In genomic region chr12:21677204-21677603, GRCh38 we compare ENCODE assay signal across 15 cellular contexts. TPM values are rescaled to one million over a fixed set of nuclear protein-coding genes. Genes with fewer than 3 reads are reported as not detected.
A peak's percentile ranks its signal among the peaks of the same experiment; 100 is the strongest.
DNase-seq lines count a peak whose midpoint lies in the region; ATAC-seq and TF ChIP-seq lines count a peak whose summit lies in the region.
"Had no signal": no experiment of that assay in that cellular context is flagged by ENCODE, and none has a peak within 500 bp of the region (broad histone marks: within the 10 kb centered on the region; RNA-seq: fewer than 3 reads in every experiment).

No MANE protein-coding gene starts in this region.

- H3K4me3 Mint-ChIP-seq in activated T-cell treated with anti-CD3 and anti-CD28 coated beads, Interleukin-2, amount 50 U/mL, for 24 hours: peak overlapping the region; percentile 10
- peak overlapping the region; percentile 76 for H3K4me3 Mint-ChIP-seq in CD8-positive, alpha-beta T cell
- peak overlapping the region; percentile 65 for H3K4me3 Mint-ChIP-seq in activated naive CD8-positive, alpha-beta T cell treated with anti-CD3 and anti-CD28 coated beads for 36 hours
- H3K4me3 Mint-ChIP-seq in naive thymus-derived CD4-positive, alpha-beta T cell: peak overlapping the region in 9 of 10 donors; percentile 72 to 91 (median 87)

- H3K36me3 ChIP-seq in CD8-positive, alpha-beta T cell (ENCODE audit: insufficient read depth, low read length): no peaks in the 10 kb centered on the region
- H3K36me3 ChIP-seq in naive thymus-derived CD4-positive, alpha-beta T cell (ENCODE audit: control insufficient read depth in 2 of 3, insufficient read depth in 3 of 3, low read length in 3 of 3): no peaks in the 10 kb centered on the region

- POLR2A ChIA-PET in CD8-positive, alpha-beta T cell (lab: Charles Lee): interaction anchor here (1.4 to 5.8 kb wide), 3 partner anchors 16 to 28 kb away, joined by 4 to 75 read pairs (median 6); partner anchors contain the start of gene LDHB
- POLR2A ChIA-PET in naive thymus-derived CD4-positive, alpha-beta T cell (lab: Charles Lee): interaction anchor here (1.0 to 6.9 kb wide), 9 partner anchors 9 to 176 kb away, joined by 3 to 242 read pairs (median 8); partner anchors contain the start of genes GOLT1B, LDHB and RECQL

- intact Hi-C loops in CD8-positive, alpha-beta T cell (cut with DNase I, micrococcal nuclease): loop anchor here (1.0 to 5.0 kb wide), 3 partner anchors 20 to 175 kb away; partner anchors contain the start of genes GOLT1B (in 2 of the 2), RECQL (in 2 of the 2) and LDHB (in 1 of the 2)
- intact Hi-C loops in naive thymus-derived CD4-positive, alpha-beta T cell (cut with micrococcal nuclease): loop anchor here (1.0 to 5.0 kb wide), 7 partner anchors 9 to 430 kb away; partner anchors contain the start of genes LDHB (in 1 of the 2) and PYROXD1 (in 1 of the 2)

- peak overlapping the region; percentile 47 for H3K4me3 ChIP-seq in CD8-positive, alpha-beta T cell (ENCODE audit: low read depth, low read length)
- peak overlapping the region; percentile 47 for H3K4me3 ChIP-seq in naive thymus-derived CD4-positive, alpha-beta T cell (ENCODE audit: low read length)

- CTCF ChIA-PET in CD8-positive, alpha-beta T cell (lab: Charles Lee): interaction anchor here (0.6 to 9.1 kb wide), 6 partner anchors 19 to 188 kb away, joined by 3 to 138 read pairs (median 22); partner anchors contain the start of gene LDHB
- CTCF ChIA-PET in naive thymus-derived CD4-positive, alpha-beta T cell (lab: Charles Lee): interaction anchor here (0.6 to 8.1 kb wide), 9 partner anchors 13 to 138 kb away, joined by 3 to 68 read pairs (median 4); partner anchors contain the start of gene LDHB

- H3K9me3 ChIP-seq in CD8-positive, alpha-beta T cell (ENCODE audit: low read length): no peaks in the 10 kb centered on the region
- no peaks in the 10 kb centered on the region for H3K9me3 ChIP-seq in naive thymus-derived CD4-positive, alpha-beta T cell (ENCODE audit: control insufficient read depth in 2 of 3, low read length in 3 of 3)

- H3K27me3 ChIP-seq in CD8-positive, alpha-beta T cell (ENCODE audit: insufficient read depth, low read length): no peaks in the 10 kb centered on the region
- no peaks in the 10 kb centered on the region for H3K27me3 ChIP-seq in naive thymus-derived CD4-positive, alpha-beta T cell (ENCODE audit: control insufficient read depth in 2 of 2, insufficient read depth in 2 of 2, low read length in 2 of 2)

- no peak for ATAC-seq in CD8-positive, alpha-beta T cell
- ATAC-seq in naive thymus-derived CD4-positive, alpha-beta T cell: no peak
- ATAC-seq in GM18511 (IDR thresholded peaks at IDR 0.05; ENCODE audit: unreplicated experiment) (no peak), GM18867 (IDR thresholded peaks at IDR 0.05; ENCODE audit: unreplicated experiment) (no peak)

- TF ChIP-seq CTCF in CD8-positive, alpha-beta T cell (IDR thresholded peaks at IDR 0.05): no peak

- peaks cover 53% of the 10 kb centered on the region for H3K4me1 Mint-ChIP-seq in activated T-cell treated with anti-CD3 and anti-CD28 coated beads, Interleukin-2, amount 50 U/mL, for 24 hours (ENCODE audit: low read depth)
- H3K4me1 Mint-ChIP-seq in CD8-positive, alpha-beta T cell (ENCODE audit: low read depth): peaks cover 52% of the 10 kb centered on the region
- H3K4me1 Mint-ChIP-seq in activated naive CD8-positive, alpha-beta T cell treated with anti-CD3 and anti-CD28 coated beads for 36 hours: peaks cover 42% of the 10 kb centered on the region
- H3K4me1 Mint-ChIP-seq in naive thymus-derived CD4-positive, alpha-beta T cell: peaks cover 26 to 68% (median 58%) of the 10 kb centered on the region in 7 donors

- no peaks in the 10 kb centered on the region for H3K9me3 Mint-ChIP-seq in activated T-cell treated with anti-CD3 and anti-CD28 coated beads, Interleukin-2, amount 50 U/mL, for 24 hours
- H3K9me3 Mint-ChIP-seq in CD8-positive, alpha-beta T cell: no peaks in the 10 kb centered on the region
- no peaks in the 10 kb centered on the region for H3K9me3 Mint-ChIP-seq in activated naive CD8-positive, alpha-beta T cell treated with anti-CD3 and anti-CD28 coated beads for 36 hours
- peaks cover 0 to 2% (median 0%) of the 10 kb centered on the region in 11 donors for H3K9me3 Mint-ChIP-seq in naive thymus-derived CD4-positive, alpha-beta T cell
- H3K9me3 Mint-ChIP-seq: HFFc6 had no signal

- H3K27me3 Mint-ChIP-seq in activated T-cell treated with anti-CD3 and anti-CD28 coated beads, Interleukin-2, amount 50 U/mL, for 24 hours: no peaks in the 10 kb centered on the region
- H3K27me3 Mint-ChIP-seq in CD8-positive, alpha-beta T cell (ENCODE audit: low read depth): no peaks in the 10 kb centered on the region
- H3K27me3 Mint-ChIP-seq in activated naive CD8-positive, alpha-beta T cell treated with anti-CD3 and anti-CD28 coated beads for 36 hours: no peaks in the 10 kb centered on the region
- peaks cover 0 to 3% (median 0%) of the 10 kb centered on the region in 5 donors for H3K27me3 Mint-ChIP-seq in naive thymus-derived CD4-positive, alpha-beta T cell

- DNase-seq in activated T-cell treated with anti-CD3 and anti-CD28 coated beads, Interleukin-2, amount 50 U/mL, for 24 hours: no peak
- DNase-seq in activated T-cell treated with anti-CD3 and anti-CD28 coated beads, Interleukin-2, amount 50 U/mL, for 48 hours: no peak
- no peak for DNase-seq in CD8-positive, alpha-beta T cell
- no peak for DNase-seq in activated naive CD8-positive, alpha-beta T cell treated with anti-CD3 and anti-CD28 coated beads for 36 hours
- DNase-seq in naive thymus-derived CD4-positive, alpha-beta T cell: no peak
- DNase-seq: ACHN, KG1, NCI-H1092, NCI-H1694 treated with DMSO at 0.1 percent for 48 hours, NCI-H446 had no signal

- H3K27ac ChIP-seq in CD8-positive, alpha-beta T cell (ENCODE audit: low read depth, low read length): peak overlapping the region; percentile 32
- peak overlapping the region; percentile 60 for H3K27ac ChIP-seq in naive thymus-derived CD4-positive, alpha-beta T cell (ENCODE audit: low read depth, low read length)
- H3K27ac ChIP-seq: HL-60, RWPE1 had no signal

- H3K4me1 ChIP-seq in CD8-positive, alpha-beta T cell (ENCODE audit: insufficient read depth, low read length): peaks cover 54% of the 10 kb centered on the region
- peaks cover 6 to 54% of the 10 kb centered on the region in 2 donors for H3K4me1 ChIP-seq in naive thymus-derived CD4-positive, alpha-beta T cell (ENCODE audit: control insufficient read depth in 2 of 2, insufficient read depth in 2 of 2, low read length in 2 of 2)

- H3K36me3 Mint-ChIP-seq in activated T-cell treated with anti-CD3 and anti-CD28 coated beads, Interleukin-2, amount 50 U/mL, for 24 hours (ENCODE audit: low read depth): no peaks in the 10 kb centered on the region
- H3K36me3 Mint-ChIP-seq in CD8-positive, alpha-beta T cell: no peaks in the 10 kb centered on the region
- H3K36me3 Mint-ChIP-seq in activated naive CD8-positive, alpha-beta T cell treated with anti-CD3 and anti-CD28 coated beads for 36 hours: no peaks in the 10 kb centered on the region
- H3K36me3 Mint-ChIP-seq in naive thymus-derived CD4-positive, alpha-beta T cell: no peaks in the 10 kb centered on the region

- peak overlapping the region; percentile 88 for H3K27ac Mint-ChIP-seq in activated T-cell treated with anti-CD3 and anti-CD28 coated beads, Interleukin-2, amount 50 U/mL, for 24 hours
- H3K27ac Mint-ChIP-seq in CD8-positive, alpha-beta T cell: peak overlapping the region; percentile 91
- peak overlapping the region; percentile 86 for H3K27ac Mint-ChIP-seq in activated naive CD8-positive, alpha-beta T cell treated with anti-CD3 and anti-CD28 coated beads for 36 hours
- peak overlapping the region in 8 of 9 donors; percentile 72 to 94 (median 90) for H3K27ac Mint-ChIP-seq in naive thymus-derived CD4-positive, alpha-beta T cell
- H3K27ac Mint-ChIP-seq: HFFc6 had no signal

RNA-seq across cellular contexts. Expression of gene LDHB, which starts 19.6 kb away (rescaled TPM):
- total RNA-seq in CD8-positive, alpha-beta T cell: 100 to 1,000 TPM; 492 to 577 TPM
- total RNA-seq in activated naive CD8-positive, alpha-beta T cell treated with anti-CD3 and anti-CD28 coated beads for 36 hours: 1,000 to 10,000 TPM; 1,947 to 1,996 TPM
- 1,000 to 10,000 TPM in 3 of 5 experiments, 100 to 1,000 TPM in 2; 630 to 1,306 (median 1,079) TPM for total RNA-seq in naive thymus-derived CD4-positive, alpha-beta T cell
- polyA plus RNA-seq in naive thymus-derived CD4-positive, alpha-beta T cell: 1,000 to 10,000 TPM; 2,617 to 2,849 TPM

Comparison
In these comparisons a context has a peak if more than half of its experiments do, and no peak if none do; other contexts are left out.
1. H3K4me3 Mint-ChIP-seq: peak in every context shown above with its lines; median percentile 87 in naive thymus-derived CD4-positive, alpha-beta T cell; 76 in CD8-positive, alpha-beta T cell; 65 in activated naive CD8-positive, alpha-beta T cell treated with anti-CD3 and anti-CD28 coated beads for 36 hours; 10 in activated T-cell treated with anti-CD3 and anti-CD28 coated beads, Interleukin-2, amount 50 U/mL, for 24 hours.